ENCODE assay signal across 8 cellular contexts in the genomic region with DNA sequence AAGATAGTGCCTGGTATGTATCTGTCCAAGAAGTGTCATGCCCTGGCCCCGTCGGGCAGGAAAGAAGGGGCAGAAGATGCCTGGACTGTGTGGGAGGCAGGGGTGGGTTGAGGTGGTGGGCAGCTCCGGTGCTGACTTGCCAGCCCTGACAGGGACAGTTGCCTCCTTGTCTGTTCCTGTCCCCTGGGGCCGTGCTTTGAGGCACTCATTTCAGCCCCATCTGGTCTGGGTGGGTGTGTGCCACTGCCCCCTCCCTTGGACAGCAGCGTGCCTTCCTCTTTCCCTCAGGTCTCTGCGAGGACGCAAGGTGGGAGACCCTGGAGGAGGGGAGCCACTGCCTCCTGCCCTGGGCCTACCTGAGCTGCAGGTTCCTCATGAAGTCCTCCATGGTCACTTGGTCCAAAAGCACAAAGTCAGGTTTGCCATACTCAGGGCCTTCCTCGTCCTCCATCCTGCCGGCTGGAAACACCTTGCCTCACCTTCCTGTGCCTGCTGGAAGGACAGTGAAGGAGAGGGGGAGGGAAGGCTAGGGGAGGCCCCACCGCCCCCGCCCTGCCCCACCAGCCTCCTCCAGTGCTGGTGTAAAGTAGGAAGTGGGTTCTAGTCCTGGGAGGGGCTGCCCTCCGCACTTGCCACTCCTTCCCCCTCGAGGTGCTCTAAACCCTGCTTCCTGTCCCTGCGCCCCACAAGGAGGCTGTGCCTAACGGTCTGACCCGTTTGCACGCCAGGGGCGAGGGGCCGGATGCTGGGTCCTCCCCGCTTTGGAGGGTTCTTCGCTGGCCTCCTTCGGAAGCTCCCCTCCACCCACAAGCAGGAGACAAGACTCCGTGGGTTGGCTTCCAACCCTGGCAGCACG. TPM values are rescaled to one million over a fixed set of nuclear protein-coding genes. Genes with fewer than 3 reads are reported as not detected.
DNase-seq lines count a peak whose midpoint lies in the region; ATAC-seq, FAIRE-seq and TF ChIP-seq lines count a peak whose summit lies in the region.

A gene (minus strand): TSS at position 505 of the 856 bp plus-strand sequence. CDS start 54 bp downstream, at position 451.

- peak; percentile 97 for FAIRE-seq in GM12891 (lab: Jason Lieb, UNC)

- no peaks in the 10 kb centered on the region for H3K9me2 ChIP-seq in OCI-LY7 (ENCODE audit: insufficient read depth, low read length)

- no peak for TF ChIP-seq CTCF in OCI-LY7 (conservative IDR thresholded peaks at IDR 0.05; ENCODE audit: low read length)
- TF ChIP-seq CTCF in lung (IDR thresholded peaks at IDR 0.05; ENCODE audit: control extremely low read depth, extremely low read depth): no peak

- no peaks in the 10 kb centered on the region for H3K27me3 Mint-ChIP-seq in activated T-helper 17 cell treated with anti-CD3 and anti-CD28 coated beads, Interleukin-2, amount 50 U/mL, for 72 hours

- peak within 1 kb of the TSS; percentile 95 for H3K27ac Mint-ChIP-seq in activated T-helper 17 cell treated with anti-CD3 and anti-CD28 coated beads, Interleukin-2, amount 50 U/mL, for 72 hours

- peak within 1 kb of the TSS; percentile 99 for H3K4me3 Mint-ChIP-seq in activated T-helper 17 cell treated with anti-CD3 and anti-CD28 coated beads, Interleukin-2, amount 50 U/mL, for 72 hours

- intact Hi-C loops in OCI-LY7 (cut with micrococcal nuclease; ENCODE audit: unreplicated experiment): loop anchor here (1.0 to 10.0 kb wide), 5 partner anchors 23 to 786 kb away; a partner anchor contains a TSS

- H3K4me1 ChIP-seq in OCI-LY7 (ENCODE audit: insufficient read depth, low read length, poor library complexity, severe bottlenecking) (peaks cover 78% of the 10 kb centered on the region), lung (ENCODE audit: control insufficient read depth in 2 of 2, insufficient read depth in 2 of 2, low read length in 2 of 2) (peaks cover 0 to 27% of the 10 kb centered on the region in 2 donors)

- peaks cover 100% of the 10 kb centered on the region for H3K36me3 Mint-ChIP-seq in activated T-helper 17 cell treated with anti-CD3 and anti-CD28 coated beads, Interleukin-2, amount 50 U/mL, for 72 hours (ENCODE audit: low read depth)

- H3K27ac ChIP-seq in OCI-LY7 (ENCODE audit: low read depth, low read length, poor library complexity, severe bottlenecking) (peak within 1 kb of the TSS; percentile 84), lung (ENCODE audit: low read depth in 1 of 2, low read length in 1 of 2) (peak within 1 kb of the TSS in 1 of 2 donors; percentile 74)

- CTCF ChIA-PET in OCI-LY7 (lab: Charles Lee; ENCODE audit: unreplicated experiment): interaction anchor here (0.6 to 1.0 kb wide), 2 partner anchors 9 to 49 kb away, joined by 3 read pairs; no protein-coding TSS in a partner anchor

- peaks cover 10% of the 10 kb centered on the region for H3K4me1 Mint-ChIP-seq in activated T-helper 17 cell treated with anti-CD3 and anti-CD28 coated beads, Interleukin-2, amount 50 U/mL, for 72 hours

- peaks cover 71% of the 10 kb centered on the region for H3K36me3 ChIP-seq in OCI-LY7 (ENCODE audit: insufficient read depth, low read length)
- H3K36me3 ChIP-seq in lung (ENCODE audit: control insufficient read depth in 2 of 2, insufficient read depth in 2 of 2, low read length in 2 of 2): peaks cover 7 to 33% of the 10 kb centered on the region in 2 donors

- ATAC-seq in HG02623 (IDR thresholded peaks at IDR 0.05; ENCODE audit: unreplicated experiment) (peak; percentile 51), lung (ENCODE audit: insufficient read depth, low FRiP score) (peak; percentile 36)
- ATAC-seq in activated T-helper 17 cell treated with anti-CD3 and anti-CD28 coated beads, Interleukin-2, amount 50 U/mL, for 72 hours (replicated peaks): peak; percentile 66

- DNase-seq in GM12891 (ENCODE audit: insufficient read length, low spot score) (no peak), OCI-LY7 (ENCODE audit: low spot score) (peak; percentile 89), lung (ENCODE audit: low spot score) (peak; percentile 66), NCI-H226 (no peak), HPDE6-E6E7 (ENCODE audit: extremely low spot score) (no peak)
- DNase-seq in stimulated activated CD8-positive, alpha-beta memory T cell treated with anti-CD3 and anti-CD28 coated beads, Interleukin-7, amount 100 ng/mL, for 48 hours (ENCODE audit: extremely low read depth in 1 of 2, low read depth in 1 of 2): peak; percentile 87 to 94

- POLR2A ChIA-PET in OCI-LY7 (lab: Charles Lee): interaction anchor here (0.6 to 15.1 kb wide), 7 partner anchors 14 to 388 kb away, joined by 3 to 206 read pairs (median 3); a partner anchor contains a TSS

- peaks cover 6% of the 10 kb centered on the region; the same call in 1 of the 2 replicates for H4K20me1 ChIP-seq in OCI-LY7 (ENCODE audit: insufficient read depth, low read length)

- peak within 1 kb of the TSS; percentile 5; the same call in 1 of the 2 replicates for H2AFZ ChIP-seq in OCI-LY7 (ENCODE audit: low read length)

- peak; percentile 84 for TF ChIP-seq POLR2A in GM12891 (IDR thresholded peaks at IDR 0.05; ENCODE audit: low read depth, low read length)

- H3K4me3 ChIP-seq in OCI-LY7 (ENCODE audit: low read depth, low read length, poor library complexity, severe bottlenecking) (peak within 1 kb of the TSS; percentile 67), lung (peak within 1 kb of the TSS; percentile 4)

- H3K79me2 ChIP-seq in OCI-LY7 (ENCODE audit: insufficient read depth, low read depth, low read length): peaks cover 26% of the 10 kb centered on the region; the same call in 1 of the 2 replicates

- H3K9me3 ChIP-seq in OCI-LY7 (ENCODE audit: low read length) (no peaks in the 10 kb centered on the region), lung (ENCODE audit: control insufficient read depth in 2 of 2, insufficient read depth in 1 of 2, low read length in 1 of 2) (no peaks in the 10 kb centered on the region)

- 33 to 50% methylated on average over 23 to 24 of the region's 24 CpGs for WGBS in lung, 2 donors

- BruUV-seq in OCI-LY7 (replicated peaks; lab: Mats Ljungman, UMichigan): no TSS peak

- H3K4me2 ChIP-seq in OCI-LY7 (ENCODE audit: low read length): peak within 1 kb of the TSS; percentile 94

- no peaks in the 10 kb centered on the region for H3K27me3 ChIP-seq in lung (ENCODE audit: control insufficient read depth, insufficient read depth)

- no peaks in the 10 kb centered on the region for H3K9me3 Mint-ChIP-seq in activated T-helper 17 cell treated with anti-CD3 and anti-CD28 coated beads, Interleukin-2, amount 50 U/mL, for 72 hours

TF ChIP-seq in GM12891, 5 proteins besides CTCF, POLR2A, EP300 and RAD21:
- TF ChIP-seq PAX5 (IDR thresholded peaks at IDR 0.05; ENCODE audit: insufficient read depth, low read length, severe bottlenecking) (no peak), TAF1 (IDR thresholded peaks at IDR 0.05; ENCODE audit: low read depth, low read length) (peak; percentile 67), POLR2AphosphoS5 (IDR thresholded peaks at IDR 0.05; ENCODE audit: low read depth, low read length) (peak; percentile 44), SPI1 (IDR thresholded peaks at IDR 0.05; ENCODE audit: low read depth, low read length) (peak; percentile 82), POU2F2 (IDR thresholded peaks at IDR 0.05; ENCODE audit: low read depth, low read length) (peak; percentile 52; the same call in 1 of the 2 replicates)
TF ChIP-seq in GM12891: peak in this region for 4.

RNA-seq across cellular contexts. Expression of the gene that starts here (rescaled TPM):
- polyA plus RNA-seq in GM12891 (2012; ENCODE audit: low read depth, missing spikeins): 203 TPM
- total RNA-seq in OCI-LY7 (2014; rRNA removed; shearing (Covaris generic)): 23.6 and 27.4 TPM in 2 replicates
- total RNA-seq in OCI-LY7 (2022) (74.7 and 87.3 TPM in 2 replicates), lung (10 to 100 TPM; 11.9 to 44.6 TPM)
- total RNA-seq in activated T-helper 17 cell treated with anti-CD3 and anti-CD28 coated beads, Interleukin-2, amount 50 U/mL, for 72 hours: 100 to 1,000 TPM; 316 to 649 TPM
- polyA plus RNA-seq in lung: 10 to 100 TPM; 21.8 to 76.8 TPM

Comparison
In these comparisons a context has a peak if more than half of its experiments do, and no peak if none do; other contexts are left out.
1. DNase-seq: peak in OCI-LY7 (single experiment), lung (single experiment) and stimulated activated CD8-positive, alpha-beta memory T cell treated with anti-CD3 and anti-CD28 coated beads, Interleukin-7, amount 100 ng/mL, for 48 hours (2 of 2); none in GM12891 (single experiment), NCI-H226 (single experiment) and HPDE6-E6E7 (single experiment).
2. Peak in every context shown above with its lines, with median percentiles within 50 percentile points of each other: ATAC-seq.